ENCODE assay signal across 8 cellular contexts in the genomic region with DNA sequence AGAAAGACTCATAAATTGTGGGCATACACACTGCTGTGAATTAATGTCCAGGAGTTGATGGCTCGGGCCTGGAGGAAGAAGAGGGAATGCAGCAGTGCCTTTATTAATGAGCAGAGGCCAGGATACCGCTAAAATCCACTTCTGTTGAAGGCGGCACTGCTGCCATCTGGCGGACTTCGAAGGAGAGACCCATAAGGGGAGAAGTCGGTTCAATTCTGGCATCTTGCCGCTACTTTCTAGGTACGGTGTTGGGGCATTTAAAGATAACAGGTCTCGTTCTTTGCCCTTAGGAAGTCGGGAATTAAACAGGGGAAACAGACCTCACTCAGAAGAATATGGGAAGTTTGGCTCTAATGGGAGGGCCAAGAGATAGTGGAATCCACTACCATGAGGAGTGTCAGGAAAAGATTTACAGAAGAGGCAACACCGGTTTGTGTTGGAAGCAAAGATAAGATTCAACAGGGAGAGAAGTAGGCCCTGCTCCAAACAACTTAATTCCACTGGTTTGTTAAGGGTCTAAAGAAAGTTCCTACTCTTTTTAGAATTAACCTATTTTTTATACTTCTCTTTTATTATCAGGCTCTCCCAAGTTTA.
DNase-seq lines count a peak whose midpoint lies in the region; ATAC-seq, FAIRE-seq and TF ChIP-seq lines count a peak whose summit lies in the region.
"Had no signal": no experiment of that assay in that cellular context is flagged by ENCODE, and none has a peak within 500 bp of the region (broad histone marks: within the 10 kb centered on the region; RNA-seq: fewer than 3 reads in every experiment).

No MANE protein-coding gene starts in this region.

- RAD21 ChIA-PET in GM12878 (lab: Charles Lee; ENCODE audit: unreplicated experiment): no interaction called here

- SMC1A ChIA-PET in GM12878 (lab: Charles Lee; ENCODE audit: uncharacterized antibody, unreplicated experiment): interaction anchor here (1.0 to 2.9 kb wide), 2 partner anchors 133 to 236 kb away, joined by 5 to 9 read pairs; no protein-coding TSS in a partner anchor

- TF ChIP-seq RAD21 in GM12878 (IDR thresholded peaks at IDR 0.05; ENCODE audit: insufficient read depth, low read depth, low read length): peak; percentile 77

- no peak overlapping the region for H3K27ac Mint-ChIP-seq in stimulated activated effector memory CD8-positive, alpha-beta T cell treated with anti-CD3 and anti-CD28 coated beads, Interleukin-12 subunit alpha, Interleukin-12 subunit beta, amount 100 ng/mL, for 72 hours
- H3K27ac Mint-ChIP-seq: activated naive CD4-positive, alpha-beta T cell treated with anti-CD3 and anti-CD28 coated beads, Interleukin-2, amount 50 U/mL, for 72 hours had no signal

- H3K4me1 ChIP-seq in GM12878 (ENCODE audit: control insufficient read depth, insufficient read depth, low read length): no peaks in the 10 kb centered on the region

- no peak for TF ChIP-seq EP300 in GM12878 (IDR thresholded peaks at IDR 0.05; ENCODE audit: borderline replicate concordance in 1 of 2, control insufficient read depth in 1 of 2, low read depth in 2 of 2, low read length in 2 of 2)

- no peaks in the 10 kb centered on the region for H4K20me1 ChIP-seq in GM12878 (ENCODE audit: control insufficient read depth, insufficient read depth)

- DNase-seq in GM10248 (ENCODE audit: extremely low spot score) (peak; percentile 46), HK-2 (ENCODE audit: unreplicated experiment) (peak; percentile 45), RKO (ENCODE audit: low spot score) (peak; percentile 73), GM12878 (ENCODE audit: low read depth, low spot score) (no peak), kidney glomerular epithelial cell (lab: John Stamatoyannopoulos, UW) (peak; percentile 70)
- DNase-seq in stimulated activated effector memory CD8-positive, alpha-beta T cell treated with anti-CD3 and anti-CD28 coated beads, Interleukin-12 subunit alpha, Interleukin-12 subunit beta, amount 100 ng/mL, for 72 hours (ENCODE audit: low spot score in 2 of 2): peak in 1 of 2 donors; percentile 60

- no peak overlapping the region for H3K4me3 ChIP-seq in GM12878

- no peak for TF ChIP-seq POLR2A in GM12878 (IDR thresholded peaks at IDR 0.05; ENCODE audit: low read depth, low read length)

- TF ChIP-seq CTCF in GM10248 (IDR thresholded peaks at IDR 0.05; ENCODE audit: control extremely low read depth, extremely low read depth, low read depth, missing control alignments) (peak; percentile 64), GM12878 (IDR thresholded peaks at IDR 0.05 in 2 of 3, conservative IDR thresholded peaks at IDR 0.05 in 1 of 3; ENCODE audit: control insufficient read depth in 2 of 3, extremely low read depth in 1 of 3, insufficient read depth in 1 of 3, low read depth in 3 of 3, low read length in 3 of 3) (peak; percentile 60 to 76 (median 69); a peak in 5 of 6 replicates)

- H3K79me2 ChIP-seq in GM12878 (ENCODE audit: control insufficient read depth, insufficient read depth, low read length): no peaks in the 10 kb centered on the region

- in situ Hi-C loops in GM12878 (cut with MboI): loop anchor here (10.0 kb wide), 1 partner anchor 237 kb away; no protein-coding TSS in a partner anchor

- H3K4me3 Mint-ChIP-seq in stimulated activated effector memory CD8-positive, alpha-beta T cell treated with anti-CD3 and anti-CD28 coated beads, Interleukin-12 subunit alpha, Interleukin-12 subunit beta, amount 100 ng/mL, for 72 hours: no peak overlapping the region

- no peaks in the 10 kb centered on the region for H3K36me3 Mint-ChIP-seq in stimulated activated effector memory CD8-positive, alpha-beta T cell treated with anti-CD3 and anti-CD28 coated beads, Interleukin-12 subunit alpha, Interleukin-12 subunit beta, amount 100 ng/mL, for 72 hours
- H3K36me3 Mint-ChIP-seq: activated naive CD4-positive, alpha-beta T cell treated with anti-CD3 and anti-CD28 coated beads, Interleukin-2, amount 50 U/mL, for 72 hours had no signal

- H3K27ac ChIP-seq in GM12878 (ENCODE audit: control insufficient read depth, insufficient read depth): no peak overlapping the region

- H3K27me3 ChIP-seq in GM12878 (replicated peaks in 1 of 2; ENCODE audit: control insufficient read depth in 2 of 2, insufficient read depth in 2 of 2, low read length in 1 of 2): no peaks in the 10 kb centered on the region

- POLR2A ChIA-PET in GM10248 (lab: Yijun Ruan, JAX): no interaction called here
- POLR2A ChIA-PET in GM12878 (lab: Charles Lee): no interaction called here

- CTCF ChIA-PET in GM10248 (lab: Yijun Ruan, JAX): interaction anchor here (1.1 to 1.9 kb wide), 4 partner anchors 10 to 233 kb away, joined by 3 to 8 read pairs (median 4); no protein-coding TSS in a partner anchor
- CTCF ChIA-PET in GM12878 (lab: Yijun Ruan, JAX): interaction anchor here (0.8 to 2.8 kb wide), 9 partner anchors 10 to 264 kb away, joined by 3 to 16 read pairs (median 4); partner anchors contain the start of gene GIMD1

- peak; percentile 18 for FAIRE-seq in GM12878 (lab: Jason Lieb, UNC)

- WGBS in GM12878 (ENCODE audit: insufficient coverage, insufficient replicate concordance, low lambda C conversion rate, missing lambda C conversion rate): 7% methylated on average over 11 of the region's 11 CpGs

- H3K36me3 ChIP-seq in GM12878 (ENCODE audit: control insufficient read depth in 2 of 2, insufficient read depth in 2 of 2, low read length in 1 of 2): no peaks in the 10 kb centered on the region

- H2AFZ ChIP-seq in GM12878 (ENCODE audit: control insufficient read depth, low read depth, low read length): no peak overlapping the region

- H3K9me3 Mint-ChIP-seq in stimulated activated effector memory CD8-positive, alpha-beta T cell treated with anti-CD3 and anti-CD28 coated beads, Interleukin-12 subunit alpha, Interleukin-12 subunit beta, amount 100 ng/mL, for 72 hours: peaks cover 6% of the 10 kb centered on the region

- no peak overlapping the region for H3K9ac ChIP-seq in GM12878 (ENCODE audit: control insufficient read depth, insufficient read depth, low read length)

- intact Hi-C loops in GM12878 (cut with micrococcal nuclease; ENCODE audit: unreplicated experiment): loop anchor here (1.0 to 2.0 kb wide), 3 partner anchors 133 to 263 kb away; partner anchors contain the start of gene GIMD1

- ATAC-seq in GM21360 (IDR thresholded peaks at IDR 0.05; ENCODE audit: unreplicated experiment): peak; percentile 85
- peak; percentile 93 for ATAC-seq in GM12878
- peak; percentile 64 for ATAC-seq in stimulated activated effector memory CD8-positive, alpha-beta T cell treated with anti-CD3 and anti-CD28 coated beads, Interleukin-12 subunit alpha, Interleukin-12 subunit beta, amount 100 ng/mL, for 72 hours

- no peaks in the 10 kb centered on the region for H3K4me1 Mint-ChIP-seq in stimulated activated effector memory CD8-positive, alpha-beta T cell treated with anti-CD3 and anti-CD28 coated beads, Interleukin-12 subunit alpha, Interleukin-12 subunit beta, amount 100 ng/mL, for 72 hours

- BruUV-seq in GM12878 (replicated peaks; lab: Mats Ljungman, UMichigan): no TSS peak

- no peak overlapping the region for H3K4me2 ChIP-seq in GM12878 (ENCODE audit: control insufficient read depth, insufficient read depth)

- H3K9me3 ChIP-seq in GM12878 (replicated peaks; ENCODE audit: control insufficient read depth, insufficient read depth, low read length): no peaks in the 10 kb centered on the region

TF ChIP-seq in GM12878, 131 proteins besides CTCF, POLR2A, EP300 and RAD21 (continues in another document):
- TF ChIP-seq ZSCAN29 (IDR thresholded peaks at IDR 0.05): no peak
- peak; percentile 64 for TF ChIP-seq SMC3 (IDR thresholded peaks at IDR 0.05; ENCODE audit: borderline replicate concordance, low read length)
- TF ChIP-seq MTA2 (IDR thresholded peaks at IDR 0.05; ENCODE audit: low read depth): no peak
- no peak for TF ChIP-seq ZBTB33 (IDR thresholded peaks at IDR 0.05)
- TF ChIP-seq IKZF2 (IDR thresholded peaks at IDR 0.05): no peak
- 0 out of 2 replicates have a peak, but pooled peaks have one; percentile 15 for TF ChIP-seq YY1 (IDR thresholded peaks at IDR 0.05; ENCODE audit: low read depth, low read length)
- TF ChIP-seq, protein P1, sequence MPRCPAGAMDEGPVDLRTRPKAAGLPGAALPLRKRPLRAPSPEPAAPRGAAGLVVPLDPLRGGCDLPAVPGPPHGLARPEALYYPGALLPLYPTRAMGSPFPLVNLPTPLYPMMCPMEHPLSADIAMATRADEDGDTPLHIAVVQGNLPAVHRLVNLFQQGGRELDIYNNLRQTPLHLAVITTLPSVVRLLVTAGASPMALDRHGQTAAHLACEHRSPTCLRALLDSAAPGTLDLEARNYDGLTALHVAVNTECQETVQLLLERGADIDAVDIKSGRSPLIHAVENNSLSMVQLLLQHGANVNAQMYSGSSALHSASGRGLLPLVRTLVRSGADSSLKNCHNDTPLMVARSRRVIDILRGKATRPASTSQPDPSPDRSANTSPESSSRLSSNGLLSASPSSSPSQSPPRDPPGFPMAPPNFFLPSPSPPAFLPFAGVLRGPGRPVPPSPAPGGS (IDR thresholded peaks at IDR 0.05; ENCODE audit: borderline replicate concordance, insufficient read depth, low read depth, low read length, poor library complexity, severe bottlenecking): no peak
